8 cellular contexts compared by ENCODE assay signal in genomic region chr13:32905063-32905863, GRCh38.
A peak's percentile ranks its signal among the peaks of the same experiment; 100 is the strongest.
DNase-seq lines count a peak whose midpoint lies in the region; ATAC-seq lines count a peak whose summit lies in the region.

No MANE protein-coding gene starts in this region.

- H3K27ac ChIP-seq in iPS DF 6.9 (ENCODE audit: low read length) = no peak overlapping the region

- peaks cover 2% of the 10 kb centered on the region; the same call in 1 of the 2 replicates for H3K4me1 ChIP-seq in iPS DF 6.9 (ENCODE audit: control insufficient read depth, insufficient read depth, low read length)

- no CpG with 5 or more reads among the region's 6 CpGs for WGBS in iPS DF 6.9 (ENCODE audit: insufficient coverage, insufficient read length)

- ATAC-seq in GM18498 (IDR thresholded peaks at IDR 0.05; ENCODE audit: unreplicated experiment) (peak; percentile 76), HG02588 (IDR thresholded peaks at IDR 0.05; ENCODE audit: unreplicated experiment) (peak; percentile 66)

- no peaks in the 10 kb centered on the region for H3K36me3 ChIP-seq in iPS DF 6.9 (ENCODE audit: control insufficient read depth, insufficient read depth, low read length)

- no peak overlapping the region for H3K4me3 ChIP-seq in iPS DF 6.9 (ENCODE audit: low read length)

- H3K27me3 ChIP-seq in iPS DF 6.9 (ENCODE audit: control insufficient read depth, insufficient read depth, low read length) = no peaks in the 10 kb centered on the region

- H3K9me3 ChIP-seq in iPS DF 6.9 (ENCODE audit: control insufficient read depth, insufficient read depth, low read length) = no peaks in the 10 kb centered on the region; the same call in 1 of the 2 replicates

- DNase-seq in RKO (ENCODE audit: low spot score) (peak; percentile 68), iPS DF 6.9 (ENCODE audit: low read depth, low spot score) (peak; percentile 11), NCI-H1436 treated with DMSO at 0.1 percent for 48 hours (lab: John Stamatoyannopoulos, UW) (no peak), UCSD-AML1 (lab: John Stamatoyannopoulos, UW; ENCODE audit: unreplicated experiment) (no peak), NCI-H226 (no peak), NCI-H446 treated with DMSO at 0.1 percent for 48 hours (lab: John Stamatoyannopoulos, UW) (no peak)

Comparison
In these comparisons a context has a peak if more than half of its experiments do, and no peak if none do; other contexts are left out.
1. DNase-seq: peak in RKO (single experiment) and iPS DF 6.9 (single experiment); none in NCI-H1436 treated with DMSO at 0.1 percent for 48 hours (single experiment), UCSD-AML1 (single experiment), NCI-H226 (single experiment) and NCI-H446 treated with DMSO at 0.1 percent for 48 hours (single experiment).